In the genomic region with DNA sequence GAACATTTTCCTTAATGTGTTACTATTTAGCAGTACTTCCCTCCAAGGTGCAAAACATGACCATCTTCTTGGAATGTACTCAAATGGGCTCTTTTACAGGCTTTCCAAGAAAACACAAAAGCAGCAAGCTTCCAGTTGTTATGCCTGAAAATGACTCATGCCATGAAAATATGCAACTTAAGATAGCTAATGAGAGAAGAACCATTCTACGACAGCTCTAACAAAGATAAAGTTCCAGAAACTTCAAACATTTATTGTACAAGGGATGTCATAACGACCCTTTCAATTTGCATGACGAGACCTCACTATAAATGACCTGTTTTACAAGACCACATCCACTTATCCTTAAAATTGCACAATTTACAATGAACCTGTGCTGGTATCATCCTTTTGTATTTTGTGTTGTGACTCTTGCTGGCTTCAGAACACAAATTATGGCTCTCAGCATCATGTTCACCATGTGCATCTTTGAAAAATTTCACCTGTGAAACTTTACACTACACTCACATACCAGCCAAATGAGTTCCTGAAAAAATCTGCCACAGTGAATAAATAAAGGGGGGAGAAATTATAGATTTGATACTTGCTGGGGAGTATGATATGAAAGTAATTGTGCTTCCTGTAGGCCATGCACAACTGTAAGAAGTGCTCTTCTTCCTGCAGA, we compare ENCODE assay signal across 20 cellular contexts.
A peak's percentile ranks its signal among the peaks of the same experiment; 100 is the strongest.
DNase-seq lines count a peak whose midpoint lies in the region; ATAC-seq, FAIRE-seq and TF ChIP-seq lines count a peak whose summit lies in the region.
"Had no signal": no experiment of that assay in that cellular context is flagged by ENCODE, and none has a peak within 500 bp of the region (broad histone marks: within the 10 kb centered on the region; RNA-seq: fewer than 3 reads in every experiment).

No MANE protein-coding gene starts in this region.

- TF ChIP-seq CTCF in BJ (IDR thresholded peaks at IDR 0.05; ENCODE audit: insufficient read depth, low read depth, low read length) (no peak), IMR-90 (conservative IDR thresholded peaks at IDR 0.05; ENCODE audit: low read depth, low read length) (no peak), cardiac fibroblast (IDR thresholded peaks at IDR 0.05; ENCODE audit: low read depth, low read length) (no peak)

- peaks cover 6% of the 10 kb centered on the region; the same call in 1 of the 2 replicates for H4K20me1 ChIP-seq in IMR-90 (ENCODE audit: insufficient read depth, low read length)

- POLR2A ChIA-PET in BJ (lab: Charles Lee) (no interaction called here), IMR-90 (lab: Charles Lee; ENCODE audit: unreplicated experiment) (no interaction called here)

- ATAC-seq in IMR-90 (ENCODE audit: low read depth) = peak; percentile 59
- no peak for ATAC-seq in GM18519 (IDR thresholded peaks at IDR 0.05; ENCODE audit: low FRiP score, unreplicated experiment)
- ATAC-seq: gastrocnemius medialis, T-cell had no signal

- BruUV-seq in IMR-90 (replicated peaks; lab: Mats Ljungman, UMichigan) = no TSS peak

- H3K23ac ChIP-seq in IMR-90 (ENCODE audit: low read depth, low read length) = peak overlapping the region; percentile 45; the same call in 1 of the 2 replicates

- intact Hi-C loops in IMR-90 (cut with micrococcal nuclease) = no loop called here

- H3K4me2 ChIP-seq in IMR-90 (ENCODE audit: low read depth, low read length) = peak overlapping the region; percentile 39; the same call in 1 of the 2 replicates

- no peak overlapping the region for H4K5ac ChIP-seq in IMR-90 (ENCODE audit: low read depth, low read length)

- H3K56ac ChIP-seq in IMR-90 (ENCODE audit: extremely low read depth, insufficient read depth, low read length) = no peak overlapping the region

- peaks cover 4% of the 10 kb centered on the region; the same call in 1 of the 2 replicates for H3K9me1 ChIP-seq in IMR-90 (ENCODE audit: insufficient read depth, low read length)

- 0 out of 2 replicates have a peak, but pooled peaks cover 2% of the 10 kb centered on the region for H3K4me1 ChIP-seq in IMR-90 (ENCODE audit: control insufficient read depth, insufficient read depth, low read length)
- H3K4me1 ChIP-seq: ascending aorta, gastrocnemius medialis had no signal

- H3K14ac ChIP-seq in IMR-90 (replicated peaks; ENCODE audit: low read depth, low read length) = peak overlapping the region; percentile 60; the same call in 1 of the 2 replicates

- H2AFZ ChIP-seq in IMR-90 (replicated peaks; ENCODE audit: low read length, poor library complexity) = no peak overlapping the region

- H2BK15ac ChIP-seq in IMR-90 (ENCODE audit: low read depth, low read length) = no peak overlapping the region

- H2BK5ac ChIP-seq in IMR-90 (ENCODE audit: low read depth, low read length, poor library complexity, severe bottlenecking) = no peak overlapping the region

- FAIRE-seq in urothelium cell line (lab: Jason Lieb, UNC) = no peak

- dilution Hi-C loops in IMR-90 (cut with HindIII; ENCODE audit: low sequenced_read_pairs, unreplicated experiment) = no loop called here

- WGBS in IMR-90 (ENCODE audit: extremely low coverage in 2 of 2, insufficient read length in 1 of 2), 2 experiments = no CpG with 5 or more reads among the region's 3 CpGs

- H2AK9ac ChIP-seq in IMR-90 (replicated peaks; ENCODE audit: low read depth, low read length, poor library complexity) = no peak overlapping the region

- H3K36me3 ChIP-seq in BJ (ENCODE audit: control insufficient read depth, insufficient read depth, low read length) (no peaks in the 10 kb centered on the region), IMR-90 (ENCODE audit: control insufficient read depth, insufficient read depth, low read length) (no peaks in the 10 kb centered on the region)
- H3K36me3 ChIP-seq: ascending aorta, gastrocnemius medialis had no signal

- no peak overlapping the region for H4K91ac ChIP-seq in IMR-90 (ENCODE audit: insufficient read depth, low read depth, low read length)

- no peak overlapping the region for H3K9ac ChIP-seq in IMR-90 (ENCODE audit: low read depth, low read length)

- in situ Hi-C loops in IMR-90 (cut with MboI; ENCODE audit: low sequenced_read_pairs) = no loop called here

- H3K9me3 ChIP-seq in IMR-90 (ENCODE audit: control insufficient read depth, insufficient read depth, low read length) = no peaks in the 10 kb centered on the region
- H3K9me3 ChIP-seq: ascending aorta, gastrocnemius medialis had no signal

- no peak for TF ChIP-seq RAD21 in IMR-90 (IDR thresholded peaks at IDR 0.05; ENCODE audit: low read length)

- H2BK120ac ChIP-seq in IMR-90 (ENCODE audit: low read depth, low read length) = no peak overlapping the region

- TF ChIP-seq POLR2A in IMR-90 (IDR thresholded peaks at IDR 0.05; ENCODE audit: low read depth, low read length) = no peak

- H2AK5ac ChIP-seq in IMR-90 (ENCODE audit: low read depth, low read length) = no peak overlapping the region

- H3K4me3 ChIP-seq in BJ (ENCODE audit: low read depth, low read length) (no peak overlapping the region), IMR-90 (ENCODE audit: insufficient read depth, low read depth, low read length) (no peak overlapping the region), cardiac fibroblast (replicated peaks in 1 of 2; ENCODE audit: low read depth in 2 of 2, low read length in 2 of 2) (no peak overlapping the region)
- H3K4me3 ChIP-seq: ascending aorta, gastrocnemius medialis had no signal

- H3K18ac ChIP-seq in IMR-90 (ENCODE audit: low read depth, low read length) = no peak overlapping the region

- no peak overlapping the region for H4K8ac ChIP-seq in IMR-90 (ENCODE audit: low read depth in 2 of 2, low read length in 2 of 2)

- no peak overlapping the region for H3K27ac ChIP-seq in IMR-90 (ENCODE audit: insufficient read depth, low read length)
- H3K27ac ChIP-seq: ascending aorta had no signal

- peak; percentile 67 for DNase-seq in BJ (ENCODE audit: low read depth)
- peak; percentile 72 for DNase-seq in IMR-90
- peak; percentile 46 to 64 for DNase-seq in cardiac fibroblast (ENCODE audit: low read depth in 2 of 2)
- peak; percentile 68 for DNase-seq in iris pigment epithelial cell (ENCODE audit: low read depth)
- no peak for DNase-seq in urothelium cell line (ENCODE audit: low spot score)
- DNase-seq in activated CD4-positive, alpha-beta T cell treated with anti-CD3 and anti-CD28 coated beads, Interleukin-2, amount 50 U/mL, for 48 hours = no peak
- DNase-seq in activated CD4-positive, CD25-positive, alpha-beta regulatory T cell (lab: John Stamatoyannopoulos, UW) = no peak
- DNase-seq: activated B cell treated with CpG ODN at 0.5 μM for 24 hours; activated gamma-delta T cell; gastrocnemius medialis; MM.1S; NCI-H2029; NCI-H748 treated with DMSO at 0.1 percent for 48 hours; nephron progenitor cell; RPMI8226; stimulated activated CD4-positive, alpha-beta T cell treated with anti-CD3 and anti-CD28 coated beads, Interleukin-1b, Interleukin-23, amount 100 ng/mL, for 48 hours; substantia nigra; T-cell had no signal

- CTCF ChIA-PET in BJ (lab: Yijun Ruan, JAX) = interaction anchor here (0.6 kb wide), 1 partner anchor 236 kb away, joined by 4 read pairs; no protein-coding TSS in a partner anchor
- CTCF ChIA-PET in IMR-90 (lab: Yijun Ruan, JAX) = no interaction called here

- no peak overlapping the region for H2BK20ac ChIP-seq in IMR-90 (ENCODE audit: low read depth, low read length)

- H3K27me3 ChIP-seq in BJ (ENCODE audit: control insufficient read depth, insufficient read depth, low read length) (no peaks in the 10 kb centered on the region), IMR-90 (ENCODE audit: control insufficient read depth, insufficient read depth, low read length) (no peaks in the 10 kb centered on the region)
- H3K27me3 ChIP-seq: ascending aorta, gastrocnemius medialis had no signal

- no peak overlapping the region; the same call in 1 of the 2 replicates for H3K4ac ChIP-seq in IMR-90 (ENCODE audit: low read depth, low read length)

- H3K79me1 ChIP-seq in IMR-90 (ENCODE audit: low read depth in 1 of 2, low read length in 2 of 2) = peaks cover 14 to 31% of the 10 kb centered on the region in 2 experiments; a peak in 3 of 4 replicates

TF ChIP-seq in IMR-90, 13 proteins besides CTCF, POLR2A, EP300 and RAD21:
- 0 out of 2 replicates have a peak, but pooled peaks have one; percentile 31 for TF ChIP-seq FOS (IDR thresholded peaks at IDR 0.05; ENCODE audit: low read depth, low read length)
- TF ChIP-seq MAFK (IDR thresholded peaks at IDR 0.05; ENCODE audit: low read depth, low read length) = no peak
- no peak for TF ChIP-seq CEBPB (IDR thresholded peaks at IDR 0.05; ENCODE audit: low read depth, low read length)
- TF ChIP-seq RFX5 (IDR thresholded peaks at IDR 0.05; ENCODE audit: low read depth, low read length) = no peak
- no peak for TF ChIP-seq ELK1 (IDR thresholded peaks at IDR 0.05; ENCODE audit: borderline replicate concordance, low read depth, low read length)
- no peak for TF ChIP-seq SMC3 (IDR thresholded peaks at IDR 0.05; ENCODE audit: low read depth, low read length)

Comparison
In these comparisons a context has a peak if more than half of its experiments do, and no peak if none do; other contexts are left out.
1. DNase-seq: peak in BJ (single experiment), IMR-90 (single experiment), cardiac fibroblast (2 of 2) and iris pigment epithelial cell (single experiment); none in urothelium cell line (single experiment), activated CD4-positive, alpha-beta T cell treated with anti-CD3 and anti-CD28 coated beads, Interleukin-2, amount 50 U/mL, for 48 hours (0 of 2) and activated CD4-positive, CD25-positive, alpha-beta regulatory T cell (0 of 4).